In the genomic region with DNA sequence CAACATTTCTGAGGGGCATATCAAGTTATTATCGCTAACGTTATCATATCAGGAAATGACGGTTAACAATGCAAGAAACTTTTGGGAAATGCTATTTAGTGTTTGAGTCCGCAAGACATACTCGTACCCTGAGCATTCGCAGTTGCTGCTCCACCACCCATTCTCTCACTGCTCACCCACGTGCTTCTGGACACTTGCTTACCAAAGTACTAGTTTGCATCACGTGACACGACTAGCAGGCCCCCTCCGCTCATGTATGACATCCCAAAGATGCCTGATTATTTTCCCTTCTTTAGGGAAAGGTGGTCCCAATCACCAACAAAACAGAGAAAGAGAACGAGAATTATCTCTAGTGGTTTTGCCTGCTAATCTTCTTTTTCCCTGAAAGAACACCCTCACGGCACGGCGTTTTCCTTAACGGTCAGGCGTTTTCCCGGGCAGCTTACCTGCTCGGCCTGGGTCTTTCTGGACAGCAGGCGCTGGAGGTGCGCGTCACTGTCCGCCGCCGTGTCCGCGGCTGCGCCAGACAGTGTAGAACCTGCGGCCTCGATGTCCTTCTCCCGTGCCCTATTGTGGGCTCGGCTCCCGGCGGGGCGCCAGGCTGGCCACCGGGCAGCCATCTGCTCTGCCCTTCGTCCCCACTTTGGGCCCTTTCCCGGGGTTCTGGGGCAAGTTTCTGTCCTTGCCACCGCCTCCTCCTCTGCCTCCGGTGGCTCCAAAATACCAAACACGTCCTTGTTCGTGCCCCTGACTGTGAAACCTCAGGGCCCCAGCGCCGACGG, we compare ENCODE assay signal across 8 cellular contexts. TPM values are rescaled to one million over a fixed set of nuclear protein-coding genes. Genes with fewer than 3 reads are reported as not detected.
DNase-seq lines count a peak whose midpoint lies in the region; ATAC-seq and TF ChIP-seq lines count a peak whose summit lies in the region.

A gene (plus strand): TSS at position 492 of the 782 bp plus-strand sequence. CDS start 58 bp downstream, at position 550.

- H3K9me3 ChIP-seq in IMR-90 (ENCODE audit: control insufficient read depth, insufficient read depth, low read length) (no peaks in the 10 kb centered on the region), PC-3 (ENCODE audit: low read length) (no peaks in the 10 kb centered on the region), mononuclear cell (ENCODE audit: low read depth, low read length) (no peaks in the 10 kb centered on the region)

- H4K5ac ChIP-seq in IMR-90 (ENCODE audit: low read depth, low read length): peak within 1 kb of the TSS; percentile 77

- H3K18ac ChIP-seq in IMR-90 (ENCODE audit: low read depth, low read length): peak within 1 kb of the TSS; percentile 70

- WGBS in IMR-90 (ENCODE audit: extremely low coverage in 2 of 2, insufficient read length in 1 of 2), 2 experiments: 0% methylated on average over 10 of the region's 44 CpGs; no CpG with 5 or more reads in 1 of the 2 experiments

- H2BK15ac ChIP-seq in IMR-90 (ENCODE audit: low read depth, low read length): peak within 1 kb of the TSS; percentile 97; the same call in 2 of the 3 replicates

- H3K4me3 ChIP-seq in IMR-90 (ENCODE audit: insufficient read depth, low read depth, low read length) (peak within 1 kb of the TSS; percentile 76), PC-3 (ENCODE audit: low read length) (peak within 1 kb of the TSS; percentile 83), epithelial cell of esophagus (ENCODE audit: low read length) (peak within 1 kb of the TSS; percentile 99), mononuclear cell (ENCODE audit: low read length) (peak within 1 kb of the TSS; percentile 84)

- H2BK5ac ChIP-seq in IMR-90 (ENCODE audit: low read depth, low read length, poor library complexity, severe bottlenecking): peak within 1 kb of the TSS; percentile 92

- no TSS peak for BruUV-seq in IMR-90 (replicated peaks; lab: Mats Ljungman, UMichigan)
- no TSS peak for BruUV-seq in PC-3 (replicated peaks; lab: Mats Ljungman, UMichigan)

- peaks cover 50% of the 10 kb centered on the region for H3K79me2 ChIP-seq in PC-3 (ENCODE audit: low read length)

- H2AFZ ChIP-seq in IMR-90 (replicated peaks; ENCODE audit: low read length, poor library complexity) (peak within 1 kb of the TSS; percentile 98), PC-3 (ENCODE audit: low read length) (peak within 1 kb of the TSS; percentile 84)

- H2AK5ac ChIP-seq in IMR-90 (ENCODE audit: low read depth, low read length): peak within 1 kb of the TSS; percentile 92

- intact Hi-C loops in IMR-90 (cut with micrococcal nuclease) (loop anchor here (1.0 kb wide), 1 partner anchor 176 kb away; no protein-coding TSS in a partner anchor), PC-3 (cut with micrococcal nuclease) (loop anchor here (2.0 kb wide), 2 partner anchors 43 to 55 kb away; a partner anchor contains a TSS)

- H3K36me3 ChIP-seq in IMR-90 (ENCODE audit: control insufficient read depth, insufficient read depth, low read length) (peaks cover 3% of the 10 kb centered on the region; the same call in 1 of the 2 replicates), PC-3 (ENCODE audit: low read depth, low read length) (peaks cover 21% of the 10 kb centered on the region; the same call in 1 of the 2 replicates)

- peaks cover 4% of the 10 kb centered on the region for H3F3A ChIP-seq in PC-3 (ENCODE audit: low read length, unreplicated experiment)

- H3K4me1 ChIP-seq in IMR-90 (ENCODE audit: control insufficient read depth, insufficient read depth, low read length) (peaks cover 2% of the 10 kb centered on the region; the same call in 1 of the 2 replicates), PC-3 (ENCODE audit: insufficient read depth, low read length) (peaks cover 23% of the 10 kb centered on the region), mononuclear cell (ENCODE audit: insufficient read depth, low read length) (peaks cover 30% of the 10 kb centered on the region)

- dilution Hi-C loops in IMR-90 (cut with HindIII; ENCODE audit: low sequenced_read_pairs, unreplicated experiment): no loop called here

- peak within 1 kb of the TSS; percentile 95 for H2BK20ac ChIP-seq in IMR-90 (ENCODE audit: low read depth, low read length)

- peak within 1 kb of the TSS; percentile 99 for H3K4me2 ChIP-seq in IMR-90 (ENCODE audit: low read depth, low read length)
- H3K4me2 ChIP-seq in PC-3 (ENCODE audit: low read length): peak within 1 kb of the TSS; percentile 83

- peak within 1 kb of the TSS; percentile 98 for H2BK120ac ChIP-seq in IMR-90 (ENCODE audit: low read depth, low read length)

- H3K56ac ChIP-seq in IMR-90 (ENCODE audit: extremely low read depth, insufficient read depth, low read length): peak within 1 kb of the TSS; percentile 100

- H3K27me3 ChIP-seq in IMR-90 (ENCODE audit: control insufficient read depth, insufficient read depth, low read length) (no peaks in the 10 kb centered on the region), PC-3 (ENCODE audit: low read length) (no peaks in the 10 kb centered on the region), mononuclear cell (ENCODE audit: insufficient read depth, low read length) (no peaks in the 10 kb centered on the region)

- H3K14ac ChIP-seq in IMR-90 (replicated peaks; ENCODE audit: low read depth, low read length): peak within 1 kb of the TSS; percentile 95

- peak within 1 kb of the TSS; percentile 91 for H3K27ac ChIP-seq in IMR-90 (ENCODE audit: insufficient read depth, low read length)
- H3K27ac ChIP-seq in PC-3 (ENCODE audit: low read length): peak within 1 kb of the TSS; percentile 75

- peak within 1 kb of the TSS; percentile 87; the same call in 1 of the 2 replicates for H3K23ac ChIP-seq in IMR-90 (ENCODE audit: low read depth, low read length)

- peak within 1 kb of the TSS; percentile 93 for H3K9ac ChIP-seq in IMR-90 (ENCODE audit: low read depth, low read length)
- H3K9ac ChIP-seq in PC-3 (ENCODE audit: low read length): peak within 1 kb of the TSS; percentile 93

- H3K79me1 ChIP-seq in IMR-90 (ENCODE audit: low read depth in 1 of 2, low read length in 2 of 2): peaks cover 5 to 32% of the 10 kb centered on the region in 2 experiments

- ATAC-seq in GM21526 (IDR thresholded peaks at IDR 0.05; ENCODE audit: low FRiP score, unreplicated experiment) (peak; percentile 69), IMR-90 (ENCODE audit: low read depth) (peak; percentile 98), PC-3 (peak; percentile 88)

- POLR2A ChIA-PET in IMR-90 (lab: Charles Lee; ENCODE audit: unreplicated experiment) (no interaction called here), PC-3 (lab: Charles Lee; ENCODE audit: unreplicated experiment) (no interaction called here)

- DNase-seq in DMS 273 (lab: John Stamatoyannopoulos, UW; ENCODE audit: unreplicated experiment): peak; percentile 96
- peak; percentile 98 for DNase-seq in IMR-90
- peak; percentile 99 for DNase-seq in PC-3
- DNase-seq in activated T-cell treated with anti-CD3 and anti-CD28 coated beads for 48 hours (ENCODE audit: low read depth): peak; percentile 77
- peak; percentile 97 for DNase-seq in epithelial cell of esophagus (ENCODE audit: low read depth)
- peak; percentile 67 to 69 for DNase-seq in stimulated activated CD8-positive, alpha-beta memory T cell treated with anti-CD3 and anti-CD28 coated beads, Interleukin-4, amount 100 ng/mL, for 1 hour (ENCODE audit: low read depth in 2 of 2, low spot score in 1 of 2)

- TF ChIP-seq POLR2A in IMR-90 (IDR thresholded peaks at IDR 0.05; ENCODE audit: low read depth, low read length): peak; percentile 88

- H4K91ac ChIP-seq in IMR-90 (ENCODE audit: insufficient read depth, low read depth, low read length): peak within 1 kb of the TSS; percentile 97

- no peaks in the 10 kb centered on the region for H4K20me1 ChIP-seq in IMR-90 (ENCODE audit: insufficient read depth, low read length)
- H4K20me1 ChIP-seq in PC-3 (ENCODE audit: low read length): peaks cover 22% of the 10 kb centered on the region

- no peak; the same call in 1 of the 2 replicates for TF ChIP-seq RAD21 in IMR-90 (IDR thresholded peaks at IDR 0.05; ENCODE audit: low read length)

- in situ Hi-C loops in IMR-90 (cut with MboI; ENCODE audit: low sequenced_read_pairs): no loop called here

- H3K4ac ChIP-seq in IMR-90 (ENCODE audit: low read depth, low read length): peak within 1 kb of the TSS; percentile 93

- CTCF ChIA-PET in IMR-90 (lab: Yijun Ruan, JAX): no interaction called here
- CTCF ChIA-PET in PC-3 (lab: Charles Lee): no interaction called here

- H3K9me1 ChIP-seq in IMR-90 (ENCODE audit: insufficient read depth, low read length): peaks cover 4% of the 10 kb centered on the region

- H3K9me2 ChIP-seq in PC-3 (replicated peaks; ENCODE audit: low read length): no peaks in the 10 kb centered on the region

- peak within 1 kb of the TSS; percentile 37 to 97 for H4K8ac ChIP-seq in IMR-90 (ENCODE audit: low read depth in 2 of 2, low read length in 2 of 2)

- TF ChIP-seq CTCF in IMR-90 (conservative IDR thresholded peaks at IDR 0.05; ENCODE audit: low read depth, low read length) (no peak), PC-3 (conservative IDR thresholded peaks at IDR 0.05; ENCODE audit: low read depth, low read length) (no peak), epithelial cell of esophagus (IDR thresholded peaks at IDR 0.05; ENCODE audit: insufficient read depth, low read depth, low read length, missing control alignments) (no peak)

- H2AK9ac ChIP-seq in IMR-90 (replicated peaks; ENCODE audit: low read depth, low read length, poor library complexity): peak within 1 kb of the TSS; percentile 97

TF ChIP-seq in IMR-90, 13 proteins besides CTCF, POLR2A, EP300 and RAD21 (continues in another document):
- TF ChIP-seq, protein P1, sequence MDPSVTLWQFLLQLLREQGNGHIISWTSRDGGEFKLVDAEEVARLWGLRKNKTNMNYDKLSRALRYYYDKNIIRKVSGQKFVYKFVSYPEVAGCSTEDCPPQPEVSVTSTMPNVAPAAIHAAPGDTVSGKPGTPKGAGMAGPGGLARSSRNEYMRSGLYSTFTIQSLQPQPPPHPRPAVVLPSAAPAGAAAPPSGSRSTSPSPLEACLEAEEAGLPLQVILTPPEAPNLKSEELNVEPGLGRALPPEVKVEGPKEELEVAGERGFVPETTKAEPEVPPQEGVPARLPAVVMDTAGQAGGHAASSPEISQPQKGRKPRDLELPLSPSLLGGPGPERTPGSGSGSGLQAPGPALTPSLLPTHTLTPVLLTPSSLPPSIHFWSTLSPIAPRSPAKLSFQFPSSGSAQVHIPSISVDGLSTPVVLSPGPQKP (IDR thresholded peaks at IDR 0.05; ENCODE audit: borderline replicate concordance, low read depth, low read length): no peak
- TF ChIP-seq CHD1 (IDR thresholded peaks at IDR 0.05; ENCODE audit: low read depth, low read length) (no peak), MAZ (IDR thresholded peaks at IDR 0.05; ENCODE audit: borderline replicate concordance, low read depth, low read length) (peak; percentile 58; the same call in 1 of the 2 replicates), SMC3 (IDR thresholded peaks at IDR 0.05; ENCODE audit: low read depth, low read length) (no peak), RFX5 (IDR thresholded peaks at IDR 0.05; ENCODE audit: low read depth, low read length) (no peak), BHLHE40 (IDR thresholded peaks at IDR 0.05; ENCODE audit: low read depth, low read length) (peak; percentile 82)

RNA-seq across cellular contexts. Expression of the gene that starts here (rescaled TPM):
- total RNA-seq in IMR-90 (2012; rRNA removed) (22.5 and 24.4 TPM in 2 replicates), PC-3 (2014; rRNA removed) (86.2 and 117 TPM in 2 replicates), mononuclear cell (35.1 TPM)
- 22.1 and 26.5 TPM in 2 replicates for polyA plus RNA-seq in IMR-90 (2012; rRNA removed)
- polyA plus RNA-seq in IMR-90 (2012; cell fraction: cytosol; rRNA removed): 5.2 and 16.7 TPM in 2 replicates
- polyA plus RNA-seq in IMR-90 (2012; cell fraction: nucleus; rRNA removed; ENCODE audit: low replicate concordance): 6.3 and 58.5 TPM in 2 replicates

Comparison
In these comparisons a context has a peak if more than half of its experiments do, and no peak if none do; other contexts are left out.
1. Peak in every context shown above with its lines: DNase-seq, ATAC-seq, H3K4me3 ChIP-seq and H3K27ac ChIP-seq.